ENCODE assay signal across 9 cellular contexts in the genomic region with DNA sequence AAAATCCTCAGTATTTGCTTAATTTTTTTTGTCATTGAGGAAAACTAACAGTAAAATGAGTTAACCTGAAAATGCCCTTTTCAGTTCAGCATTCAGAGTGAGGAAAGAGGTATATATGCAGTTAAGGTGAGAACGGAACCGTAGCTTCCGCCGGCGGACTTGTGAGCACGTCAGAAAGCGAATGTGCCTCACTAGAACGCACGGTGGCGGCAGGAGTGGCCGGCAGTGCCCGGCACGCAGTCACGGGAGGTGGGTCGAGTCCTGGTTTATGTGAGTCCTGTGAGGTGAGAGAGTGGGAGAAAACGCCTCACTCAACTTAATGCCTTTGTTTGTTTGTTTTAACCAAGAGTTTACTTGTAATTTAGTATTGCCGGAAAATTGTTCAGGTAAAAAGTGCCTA. TPM values are rescaled to one million over a fixed set of nuclear protein-coding genes. Genes with fewer than 3 reads are reported as not detected.
DNase-seq lines count a peak whose midpoint lies in the region; ATAC-seq and TF ChIP-seq lines count a peak whose summit lies in the region.
"Had no signal": no experiment of that assay in that cellular context is flagged by ENCODE, and none has a peak within 500 bp of the region (broad histone marks: within the 10 kb centered on the region; RNA-seq: fewer than 3 reads in every experiment).

No MANE protein-coding gene starts in this region.

- H3K27me3 ChIP-seq in vagina (no peaks in the 10 kb centered on the region), aorta (ENCODE audit: control insufficient read depth in 1 of 2, insufficient read depth in 2 of 2, low read length in 1 of 2) (no peaks in the 10 kb centered on the region)
- H3K27me3 ChIP-seq: ascending aorta had no signal

- H3K27ac ChIP-seq in vagina, result peak overlapping the region; percentile 28
- H3K27ac ChIP-seq in aorta (ENCODE audit: low read depth in 1 of 2, low read length in 2 of 2), result no peak overlapping the region

- H3K36me3 ChIP-seq in vagina (peaks cover 0 to 35% of the 10 kb centered on the region in 2 donors), aorta (ENCODE audit: control insufficient read depth in 1 of 2, insufficient read depth in 2 of 2, low read length in 1 of 2) (peaks cover 0 to 4% of the 10 kb centered on the region in 2 donors)

- no peak overlapping the region for H3K4me3 ChIP-seq in vagina
- H3K4me3 ChIP-seq in aorta (ENCODE audit: low read length in 2 of 2), result no peak overlapping the region

- TF ChIP-seq CTCF in vagina (IDR thresholded peaks at IDR 0.05), result no peak

- intact Hi-C loops in Right ventricle myocardium superior (cut with DNase I) (no loop called here), Right ventricle myocardium inferior (cut with DNase I) (no loop called here), vagina (cut with DNase I) (no loop called here), aorta (cut with DNase I) (loop anchor here in 1 of 2 donors (5.0 kb wide), 1 partner anchor 50 kb away; no protein-coding TSS in a partner anchor)

- TF ChIP-seq POLR2A in vagina (IDR thresholded peaks at IDR 0.05), result no peak

- no peak for ATAC-seq in Right ventricle myocardium superior (ENCODE audit: poor library complexity)
- ATAC-seq in Right ventricle myocardium inferior, result no peak
- no peak for ATAC-seq in aorta (ENCODE audit: low FRiP score)

- whole genome bisulfite sequencing in aorta, 2 donors, result 86 to 87% methylated on average over 17 of the region's 17 CpGs

- H3K9me3 ChIP-seq in vagina, result no peaks in the 10 kb centered on the region
- H3K9me3 ChIP-seq in aorta (ENCODE audit: control insufficient read depth, low read length), result no peaks in the 10 kb centered on the region
- H3K9me3 ChIP-seq: ascending aorta had no signal

- peak; percentile 59 for DNase-seq in Right ventricle myocardium superior
- DNase-seq in Right ventricle myocardium inferior (ENCODE audit: missing footprints), result no peak
- DNase-seq in cerebellar cortex (ENCODE audit: low spot score), result peak; percentile 53
- DNase-seq in mucosa of gallbladder (ENCODE audit: low spot score), result peak; percentile 59
- DNase-seq in vagina (ENCODE audit: extremely low spot score in 2 of 2), result no peak
- DNase-seq in NCI-H1930 (lab: John Stamatoyannopoulos, UW), result no peak
- no peak for DNase-seq in NCI-H226
- no peak for DNase-seq in aorta

- H3K4me1 ChIP-seq in vagina (peaks cover 47% of the 10 kb centered on the region), aorta (ENCODE audit: control insufficient read depth in 1 of 2, insufficient read depth in 2 of 2, low read length in 2 of 2) (no peaks in the 10 kb centered on the region)

RNA-seq across cellular contexts. Expression of a gene that starts 6.1 kb away (rescaled TPM):
- total RNA-seq in Right ventricle myocardium superior (63.9 TPM), Right ventricle myocardium inferior (65.5 TPM), mucosa of gallbladder (71.2 TPM), vagina (40.5 TPM), aorta (10 to 100 TPM; 79.2 to 99.8 TPM)
- polyA plus RNA-seq in aorta, result 10 to 100 TPM; 17.2 to 19.2 TPM

Comparison
In these comparisons a context has a peak if more than half of its experiments do, and no peak if none do; other contexts are left out.
1. DNase-seq: peak in Right ventricle myocardium superior (single experiment), cerebellar cortex (single experiment) and mucosa of gallbladder (single experiment); none in Right ventricle myocardium inferior (single experiment), vagina (0 of 2), NCI-H1930 (0 of 2), NCI-H226 (single experiment) and aorta (0 of 2).